In genomic region chr5:135569755-135570452, GRCh38 we compare ENCODE assay signal across 9 cellular contexts. TPM values are rescaled to one million over a fixed set of nuclear protein-coding genes. Genes with fewer than 3 reads are reported as not detected.
DNase-seq lines count a peak whose midpoint lies in the region; ATAC-seq and TF ChIP-seq lines count a peak whose summit lies in the region.
"Had no signal": no experiment of that assay in that cellular context is flagged by ENCODE, and none has a peak within 500 bp of the region (broad histone marks: within the 10 kb centered on the region; RNA-seq: fewer than 3 reads in every experiment).

No MANE protein-coding gene starts in this region.

- peaks cover 0 to 37% of the 10 kb centered on the region in 2 donors for H3K27me3 ChIP-seq in left lung
- H3K27me3 ChIP-seq: BLaER1 had no signal

- no peaks in the 10 kb centered on the region for H3K36me3 ChIP-seq in left lung
- H3K36me3 ChIP-seq: BLaER1 had no signal

- H3K9me3 ChIP-seq in left lung: no peaks in the 10 kb centered on the region
- H3K9me3 ChIP-seq: BLaER1 had no signal

- peak in 1 of 2 donors; percentile 37 for TF ChIP-seq CTCF in left lung (IDR thresholded peaks at IDR 0.05)

- intact Hi-C loops in left lung (cut with DNase I): loop anchor here in 1 of 2 donors (5.0 to 10.0 kb wide), 2 partner anchors 165 to 257 kb away; no protein-coding TSS in a partner anchor

- ATAC-seq in left lung (peak; percentile 83), HG03108 (IDR thresholded peaks at IDR 0.05; ENCODE audit: unreplicated experiment) (no peak)

- no peaks in the 10 kb centered on the region for H3K4me1 ChIP-seq in left lung

- H3K4me3 ChIP-seq in left lung: no peak overlapping the region
- H3K4me3 ChIP-seq: BLaER1 had no signal

- no peak overlapping the region for H3K27ac ChIP-seq in left lung
- H3K27ac ChIP-seq: BLaER1 had no signal

- DNase-seq in NCI-H510A treated with DMSO at 0.1 percent for 48 hours (lab: John Stamatoyannopoulos, UW) (peak; percentile 30), NCI-H510A (lab: John Stamatoyannopoulos, UW) (no peak), NCI-H1092 (lab: John Stamatoyannopoulos, UW) (peak; percentile 35), amniotic epithelial cell (ENCODE audit: low read depth) (peak; percentile 36), left lung (no peak), KG1 (lab: John Stamatoyannopoulos, UW) (no peak), epidermal melanocyte (ENCODE audit: insufficient read length, low spot score) (no peak)

RNA-seq across cellular contexts. Expression of gene CXCL14, which starts 8.9 kb away (rescaled TPM):
- total RNA-seq in left lung: 10 to 100 TPM in 1 of 2 donors, 1 to 10 TPM in 1; 2.3 to 57.2 TPM

RNA-seq across cellular contexts. Expression of gene NEUROG1, which starts 34.1 kb away (rescaled TPM):
- not detected for total RNA-seq in left lung

Comparison
In these comparisons a context has a peak if more than half of its experiments do, and no peak if none do; other contexts are left out.
1. DNase-seq: peak in NCI-H510A treated with DMSO at 0.1 percent for 48 hours (single experiment), NCI-H1092 (single experiment) and amniotic epithelial cell (single experiment); none in NCI-H510A (single experiment), left lung (0 of 2), KG1 (single experiment) and epidermal melanocyte (single experiment).